In the genomic region with DNA sequence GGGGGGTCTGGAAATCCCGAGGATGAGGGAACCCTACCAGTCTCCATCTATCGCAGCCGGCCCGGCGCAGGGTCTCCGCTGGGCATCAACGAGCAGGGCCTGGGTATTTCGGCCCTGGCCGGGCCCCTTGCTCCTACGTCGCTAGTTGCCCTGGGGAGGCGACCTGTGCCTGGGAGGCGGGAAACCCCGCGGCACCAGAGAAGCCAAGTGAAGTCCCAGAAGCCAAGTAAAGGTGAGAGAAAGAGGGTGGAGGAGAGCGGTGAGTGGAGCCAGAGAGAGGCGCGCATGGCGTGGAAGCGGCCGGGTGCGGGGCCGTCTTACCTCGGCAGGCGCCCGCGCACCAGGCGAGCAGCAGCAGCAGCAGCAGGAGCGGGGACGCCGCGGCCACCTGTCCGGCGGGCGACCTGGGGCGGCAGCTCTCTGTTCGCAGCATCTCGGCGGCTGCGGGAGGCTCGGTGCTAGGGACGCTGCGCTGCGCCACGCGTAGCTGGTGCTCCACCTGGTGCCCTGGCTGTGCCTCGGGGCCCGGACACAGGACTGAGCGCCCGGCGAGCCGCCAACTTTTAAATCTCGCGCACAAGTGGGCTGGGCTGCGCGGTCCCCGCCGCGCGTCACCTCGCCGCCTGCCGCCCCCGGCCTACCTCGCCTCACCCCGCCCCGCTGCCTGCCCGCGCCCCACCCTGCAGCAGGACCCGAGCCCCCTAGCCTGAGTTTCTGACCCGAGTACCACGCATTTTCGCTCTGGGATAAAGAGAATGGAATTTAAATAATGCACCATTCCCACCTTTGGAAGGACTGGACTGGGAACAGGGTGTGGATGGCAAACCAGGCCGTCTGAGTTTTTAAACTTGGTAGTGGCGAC, we compare ENCODE assay signal across 1 cellular context.
A peak's percentile ranks its signal among the peaks of the same experiment; 100 is the strongest.
TF ChIP-seq lines count a peak whose summit lies in the region.

A gene with protein sequence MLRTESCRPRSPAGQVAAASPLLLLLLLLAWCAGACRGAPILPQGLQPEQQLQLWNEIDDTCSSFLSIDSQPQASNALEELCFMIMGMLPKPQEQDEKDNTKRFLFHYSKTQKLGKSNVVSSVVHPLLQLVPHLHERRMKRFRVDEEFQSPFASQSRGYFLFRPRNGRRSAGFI (minus strand): TSS at position 539 of the 862 bp plus-strand sequence. CDS start 106 bp downstream, at position 433.

TF ChIP-seq in K562, 482 proteins besides CTCF, POLR2A, EP300 and RAD21 (continued from another document and continues in another):
- TF ChIP-seq, protein P1, sequence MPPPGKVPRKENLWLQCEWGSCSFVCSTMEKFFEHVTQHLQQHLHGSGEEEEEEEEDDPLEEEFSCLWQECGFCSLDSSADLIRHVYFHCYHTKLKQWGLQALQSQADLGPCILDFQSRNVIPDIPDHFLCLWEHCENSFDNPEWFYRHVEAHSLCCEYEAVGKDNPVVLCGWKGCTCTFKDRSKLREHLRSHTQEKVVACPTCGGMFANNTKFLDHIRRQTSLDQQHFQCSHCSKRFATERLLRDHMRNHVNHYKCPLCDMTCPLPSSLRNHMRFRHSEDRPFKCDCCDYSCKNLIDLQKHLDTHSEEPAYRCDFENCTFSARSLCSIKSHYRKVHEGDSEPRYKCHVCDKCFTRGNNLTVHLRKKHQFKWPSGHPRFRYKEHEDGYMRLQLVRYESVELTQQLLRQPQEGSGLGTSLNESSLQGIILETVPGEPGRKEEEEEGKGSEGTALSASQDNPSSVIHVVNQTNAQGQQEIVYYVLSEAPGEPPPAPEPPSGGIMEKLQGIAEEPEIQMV (tag; conservative IDR thresholded peaks at IDR 0.05; ENCODE audit: low read depth) = no peak
- TF ChIP-seq ARNT (IDR thresholded peaks at IDR 0.05) (no peak), ZNF668 (CRISPR knock-in tag; IDR thresholded peaks at IDR 0.05) (no peak), CCAR2 (IDR thresholded peaks at IDR 0.05; ENCODE audit: low read depth, low read length) (no peak), ZNF175 (CRISPR knock-in tag; IDR thresholded peaks at IDR 0.05; ENCODE audit: low read depth) (no peak), HDAC3 (IDR thresholded peaks at IDR 0.05; ENCODE audit: borderline replicate concordance, partially characterized antibody) (no peak), SMARCE1 (IDR thresholded peaks at IDR 0.05) (no peak), MBD2 (IDR thresholded peaks at IDR 0.05; ENCODE audit: borderline replicate concordance, low read depth) (peak; percentile 46; the same call in 1 of the 2 replicates), U2AF1 (optimal IDR thresholded peaks at IDR 0.05; ENCODE audit: low read depth, low read length) (peak; percentile 99), ZSCAN32 (CRISPR knock-in tag; IDR thresholded peaks at IDR 0.05) (no peak), ARID1B (IDR thresholded peaks at IDR 0.05) (no peak), CHD2 (IDR thresholded peaks at IDR 0.05; ENCODE audit: low read depth, low read length) (no peak; the same call in 1 of the 2 replicates), TGIF2 (CRISPR knock-in tag; IDR thresholded peaks at IDR 0.05) (0 out of 2 replicates have a peak, but pooled peaks have one; percentile 40), MTA1 (IDR thresholded peaks at IDR 0.05; ENCODE audit: borderline replicate concordance) (no peak), POLR3G (IDR thresholded peaks at IDR 0.05; ENCODE audit: extremely low read depth, insufficient read length, insufficient replicate concordance) (no peak), CAMTA2 (CRISPR knock-in tag; conservative IDR thresholded peaks at IDR 0.05) (no peak), ZC3H8 (IDR thresholded peaks at IDR 0.05) (no peak), ZNF589 (CRISPR knock-in tag; IDR thresholded peaks at IDR 0.05; ENCODE audit: low read depth) (0 out of 2 replicates have a peak, but pooled peaks have one; percentile 59), CSDE1 (IDR thresholded peaks at IDR 0.05) (no peak), SMAD4 (CRISPR knock-in tag; conservative IDR thresholded peaks at IDR 0.05) (peak; percentile 75), CC2D1A (IDR thresholded peaks at IDR 0.05) (no peak), ZNF778 (CRISPR knock-in tag; IDR thresholded peaks at IDR 0.05) (no peak), ZNF311 (CRISPR knock-in tag; IDR thresholded peaks at IDR 0.05) (no peak), SRSF1 (IDR thresholded peaks at IDR 0.05; ENCODE audit: low read depth, low read length) (0 out of 2 replicates have a peak, but pooled peaks have one; percentile 65), ZNF121 (CRISPR knock-in tag; conservative IDR thresholded peaks at IDR 0.05) (no peak), ZNF644 (tag; IDR thresholded peaks at IDR 0.05; ENCODE audit: low read depth) (no peak), MAFK (IDR thresholded peaks at IDR 0.05; ENCODE audit: low read length) (no peak), FOXA1 (IDR thresholded peaks at IDR 0.05; ENCODE audit: borderline replicate concordance) (no peak), KAT2B (IDR thresholded peaks at IDR 0.05; ENCODE audit: low read depth, low read length) (no peak), FUS (optimal IDR thresholded peaks at IDR 0.05; ENCODE audit: low read depth, low read length) (peak; percentile 51), YY1 (IDR thresholded peaks at IDR 0.05; ENCODE audit: borderline replicate concordance in 1 of 3, control insufficient read depth in 1 of 3, extremely low read depth in 1 of 3, insufficient read depth in 3 of 3, insufficient read length in 1 of 3, insufficient replicate concordance in 2 of 3, low read depth in 1 of 3, low read length in 2 of 3) (peak in 1 of 3 experiments; percentile 74)
- TF ChIP-seq, protein P2, sequence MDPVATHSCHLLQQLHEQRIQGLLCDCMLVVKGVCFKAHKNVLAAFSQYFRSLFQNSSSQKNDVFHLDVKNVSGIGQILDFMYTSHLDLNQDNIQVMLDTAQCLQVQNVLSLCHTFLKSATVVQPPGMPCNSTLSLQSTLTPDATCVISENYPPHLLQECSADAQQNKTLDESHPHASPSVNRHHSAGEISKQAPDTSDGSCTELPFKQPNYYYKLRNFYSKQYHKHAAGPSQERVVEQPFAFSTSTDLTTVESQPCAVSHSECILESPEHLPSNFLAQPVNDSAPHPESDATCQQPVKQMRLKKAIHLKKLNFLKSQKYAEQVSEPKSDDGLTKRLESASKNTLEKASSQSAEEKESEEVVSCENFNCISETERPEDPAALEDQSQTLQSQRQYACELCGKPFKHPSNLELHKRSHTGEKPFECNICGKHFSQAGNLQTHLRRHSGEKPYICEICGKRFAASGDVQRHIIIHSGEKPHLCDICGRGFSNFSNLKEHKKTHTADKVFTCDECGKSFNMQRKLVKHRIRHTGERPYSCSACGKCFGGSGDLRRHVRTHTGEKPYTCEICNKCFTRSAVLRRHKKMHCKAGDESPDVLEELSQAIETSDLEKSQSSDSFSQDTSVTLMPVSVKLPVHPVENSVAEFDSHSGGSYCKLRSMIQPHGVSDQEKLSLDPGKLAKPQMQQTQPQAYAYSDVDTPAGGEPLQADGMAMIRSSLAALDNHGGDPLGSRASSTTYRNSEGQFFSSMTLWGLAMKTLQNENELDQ (CRISPR knock-in tag; IDR thresholded peaks at IDR 0.05; ENCODE audit: borderline replicate concordance) = no peak
- TF ChIP-seq, protein P3, sequence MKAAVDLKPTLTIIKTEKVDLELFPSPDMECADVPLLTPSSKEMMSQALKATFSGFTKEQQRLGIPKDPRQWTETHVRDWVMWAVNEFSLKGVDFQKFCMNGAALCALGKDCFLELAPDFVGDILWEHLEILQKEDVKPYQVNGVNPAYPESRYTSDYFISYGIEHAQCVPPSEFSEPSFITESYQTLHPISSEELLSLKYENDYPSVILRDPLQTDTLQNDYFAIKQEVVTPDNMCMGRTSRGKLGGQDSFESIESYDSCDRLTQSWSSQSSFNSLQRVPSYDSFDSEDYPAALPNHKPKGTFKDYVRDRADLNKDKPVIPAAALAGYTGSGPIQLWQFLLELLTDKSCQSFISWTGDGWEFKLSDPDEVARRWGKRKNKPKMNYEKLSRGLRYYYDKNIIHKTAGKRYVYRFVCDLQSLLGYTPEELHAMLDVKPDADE (conservative IDR thresholded peaks at IDR 0.05; ENCODE audit: control insufficient read depth, low read depth, low read length) = peak; percentile 86
- TF ChIP-seq, protein P4, sequence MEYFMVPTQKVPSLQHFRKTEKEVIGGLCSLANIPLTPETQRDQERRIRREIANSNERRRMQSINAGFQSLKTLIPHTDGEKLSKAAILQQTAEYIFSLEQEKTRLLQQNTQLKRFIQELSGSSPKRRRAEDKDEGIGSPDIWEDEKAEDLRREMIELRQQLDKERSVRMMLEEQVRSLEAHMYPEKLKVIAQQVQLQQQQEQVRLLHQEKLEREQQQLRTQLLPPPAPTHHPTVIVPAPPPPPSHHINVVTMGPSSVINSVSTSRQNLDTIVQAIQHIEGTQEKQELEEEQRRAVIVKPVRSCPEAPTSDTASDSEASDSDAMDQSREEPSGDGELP (CRISPR knock-in tag; IDR thresholded peaks at IDR 0.05; ENCODE audit: borderline replicate concordance) = peak; percentile 77
- TF ChIP-seq, protein P5, sequence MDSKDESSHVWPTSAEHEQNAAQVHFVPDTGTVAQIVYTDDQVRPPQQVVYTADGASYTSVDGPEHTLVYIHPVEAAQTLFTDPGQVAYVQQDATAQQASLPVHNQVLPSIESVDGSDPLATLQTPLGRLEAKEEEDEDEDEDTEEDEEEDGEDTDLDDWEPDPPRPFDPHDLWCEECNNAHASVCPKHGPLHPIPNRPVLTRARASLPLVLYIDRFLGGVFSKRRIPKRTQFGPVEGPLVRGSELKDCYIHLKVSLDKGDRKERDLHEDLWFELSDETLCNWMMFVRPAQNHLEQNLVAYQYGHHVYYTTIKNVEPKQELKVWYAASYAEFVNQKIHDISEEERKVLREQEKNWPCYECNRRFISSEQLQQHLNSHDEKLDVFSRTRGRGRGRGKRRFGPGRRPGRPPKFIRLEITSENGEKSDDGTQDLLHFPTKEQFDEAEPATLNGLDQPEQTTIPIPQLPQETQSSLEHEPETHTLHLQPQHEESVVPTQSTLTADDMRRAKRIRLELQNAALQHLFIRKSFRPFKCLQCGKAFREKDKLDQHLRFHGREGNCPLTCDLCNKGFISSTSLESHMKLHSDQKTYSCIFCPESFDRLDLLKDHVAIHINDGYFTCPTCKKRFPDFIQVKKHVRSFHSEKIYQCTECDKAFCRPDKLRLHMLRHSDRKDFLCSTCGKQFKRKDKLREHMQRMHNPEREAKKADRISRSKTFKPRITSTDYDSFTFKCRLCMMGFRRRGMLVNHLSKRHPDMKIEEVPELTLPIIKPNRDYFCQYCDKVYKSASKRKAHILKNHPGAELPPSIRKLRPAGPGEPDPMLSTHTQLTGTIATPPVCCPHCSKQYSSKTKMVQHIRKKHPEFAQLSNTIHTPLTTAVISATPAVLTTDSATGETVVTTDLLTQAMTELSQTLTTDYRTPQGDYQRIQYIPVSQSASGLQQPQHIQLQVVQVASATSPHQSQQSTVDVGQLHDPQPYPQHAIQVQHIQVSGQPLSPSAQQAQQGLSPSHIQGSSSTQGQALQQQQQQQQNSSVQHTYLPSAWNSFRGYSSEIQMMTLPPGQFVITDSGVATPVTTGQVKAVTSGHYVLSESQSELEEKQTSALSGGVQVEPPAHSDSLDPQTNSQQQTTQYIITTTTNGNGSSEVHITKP (IDR thresholded peaks at IDR 0.05; ENCODE audit: partially characterized antibody) = no peak
- TF ChIP-seq, protein P6, sequence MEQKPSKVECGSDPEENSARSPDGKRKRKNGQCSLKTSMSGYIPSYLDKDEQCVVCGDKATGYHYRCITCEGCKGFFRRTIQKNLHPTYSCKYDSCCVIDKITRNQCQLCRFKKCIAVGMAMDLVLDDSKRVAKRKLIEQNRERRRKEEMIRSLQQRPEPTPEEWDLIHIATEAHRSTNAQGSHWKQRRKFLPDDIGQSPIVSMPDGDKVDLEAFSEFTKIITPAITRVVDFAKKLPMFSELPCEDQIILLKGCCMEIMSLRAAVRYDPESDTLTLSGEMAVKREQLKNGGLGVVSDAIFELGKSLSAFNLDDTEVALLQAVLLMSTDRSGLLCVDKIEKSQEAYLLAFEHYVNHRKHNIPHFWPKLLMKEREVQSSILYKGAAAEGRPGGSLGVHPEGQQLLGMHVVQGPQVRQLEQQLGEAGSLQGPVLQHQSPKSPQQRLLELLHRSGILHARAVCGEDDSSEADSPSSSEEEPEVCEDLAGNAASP (IDR thresholded peaks at IDR 0.05) = no peak
- TF ChIP-seq, protein P7, sequence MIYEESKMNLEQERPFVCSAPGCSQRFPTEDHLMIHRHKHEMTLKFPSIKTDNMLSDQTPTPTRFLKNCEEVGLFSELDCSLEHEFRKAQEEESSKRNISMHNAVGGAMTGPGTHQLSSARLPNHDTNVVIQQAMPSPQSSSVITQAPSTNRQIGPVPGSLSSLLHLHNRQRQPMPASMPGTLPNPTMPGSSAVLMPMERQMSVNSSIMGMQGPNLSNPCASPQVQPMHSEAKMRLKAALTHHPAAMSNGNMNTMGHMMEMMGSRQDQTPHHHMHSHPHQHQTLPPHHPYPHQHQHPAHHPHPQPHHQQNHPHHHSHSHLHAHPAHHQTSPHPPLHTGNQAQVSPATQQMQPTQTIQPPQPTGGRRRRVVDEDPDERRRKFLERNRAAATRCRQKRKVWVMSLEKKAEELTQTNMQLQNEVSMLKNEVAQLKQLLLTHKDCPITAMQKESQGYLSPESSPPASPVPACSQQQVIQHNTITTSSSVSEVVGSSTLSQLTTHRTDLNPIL (CRISPR knock-in tag; IDR thresholded peaks at IDR 0.05) = no peak
- TF ChIP-seq, protein P8, sequence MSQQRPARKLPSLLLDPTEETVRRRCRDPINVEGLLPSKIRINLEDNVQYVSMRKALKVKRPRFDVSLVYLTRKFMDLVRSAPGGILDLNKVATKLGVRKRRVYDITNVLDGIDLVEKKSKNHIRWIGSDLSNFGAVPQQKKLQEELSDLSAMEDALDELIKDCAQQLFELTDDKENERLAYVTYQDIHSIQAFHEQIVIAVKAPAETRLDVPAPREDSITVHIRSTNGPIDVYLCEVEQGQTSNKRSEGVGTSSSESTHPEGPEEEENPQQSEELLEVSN (IDR thresholded peaks at IDR 0.05; ENCODE audit: borderline replicate concordance in 1 of 2, extremely low read depth in 1 of 2, insufficient read depth in 1 of 2, insufficient read length in 1 of 2, low read depth in 1 of 2, low read length in 1 of 2, poor library complexity in 1 of 2, severe bottlenecking in 1 of 2) = peak in 1 of 2 experiments; percentile 58
- TF ChIP-seq, protein P9, sequence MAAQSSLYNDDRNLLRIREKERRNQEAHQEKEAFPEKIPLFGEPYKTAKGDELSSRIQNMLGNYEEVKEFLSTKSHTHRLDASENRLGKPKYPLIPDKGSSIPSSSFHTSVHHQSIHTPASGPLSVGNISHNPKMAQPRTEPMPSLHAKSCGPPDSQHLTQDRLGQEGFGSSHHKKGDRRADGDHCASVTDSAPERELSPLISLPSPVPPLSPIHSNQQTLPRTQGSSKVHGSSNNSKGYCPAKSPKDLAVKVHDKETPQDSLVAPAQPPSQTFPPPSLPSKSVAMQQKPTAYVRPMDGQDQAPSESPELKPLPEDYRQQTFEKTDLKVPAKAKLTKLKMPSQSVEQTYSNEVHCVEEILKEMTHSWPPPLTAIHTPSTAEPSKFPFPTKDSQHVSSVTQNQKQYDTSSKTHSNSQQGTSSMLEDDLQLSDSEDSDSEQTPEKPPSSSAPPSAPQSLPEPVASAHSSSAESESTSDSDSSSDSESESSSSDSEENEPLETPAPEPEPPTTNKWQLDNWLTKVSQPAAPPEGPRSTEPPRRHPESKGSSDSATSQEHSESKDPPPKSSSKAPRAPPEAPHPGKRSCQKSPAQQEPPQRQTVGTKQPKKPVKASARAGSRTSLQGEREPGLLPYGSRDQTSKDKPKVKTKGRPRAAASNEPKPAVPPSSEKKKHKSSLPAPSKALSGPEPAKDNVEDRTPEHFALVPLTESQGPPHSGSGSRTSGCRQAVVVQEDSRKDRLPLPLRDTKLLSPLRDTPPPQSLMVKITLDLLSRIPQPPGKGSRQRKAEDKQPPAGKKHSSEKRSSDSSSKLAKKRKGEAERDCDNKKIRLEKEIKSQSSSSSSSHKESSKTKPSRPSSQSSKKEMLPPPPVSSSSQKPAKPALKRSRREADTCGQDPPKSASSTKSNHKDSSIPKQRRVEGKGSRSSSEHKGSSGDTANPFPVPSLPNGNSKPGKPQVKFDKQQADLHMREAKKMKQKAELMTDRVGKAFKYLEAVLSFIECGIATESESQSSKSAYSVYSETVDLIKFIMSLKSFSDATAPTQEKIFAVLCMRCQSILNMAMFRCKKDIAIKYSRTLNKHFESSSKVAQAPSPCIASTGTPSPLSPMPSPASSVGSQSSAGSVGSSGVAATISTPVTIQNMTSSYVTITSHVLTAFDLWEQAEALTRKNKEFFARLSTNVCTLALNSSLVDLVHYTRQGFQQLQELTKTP (IDR thresholded peaks at IDR 0.05; ENCODE audit: low read depth in 1 of 2, partially characterized antibody in 2 of 2) = no peak
